16 cellular contexts compared by ENCODE assay signal in the genomic region with DNA sequence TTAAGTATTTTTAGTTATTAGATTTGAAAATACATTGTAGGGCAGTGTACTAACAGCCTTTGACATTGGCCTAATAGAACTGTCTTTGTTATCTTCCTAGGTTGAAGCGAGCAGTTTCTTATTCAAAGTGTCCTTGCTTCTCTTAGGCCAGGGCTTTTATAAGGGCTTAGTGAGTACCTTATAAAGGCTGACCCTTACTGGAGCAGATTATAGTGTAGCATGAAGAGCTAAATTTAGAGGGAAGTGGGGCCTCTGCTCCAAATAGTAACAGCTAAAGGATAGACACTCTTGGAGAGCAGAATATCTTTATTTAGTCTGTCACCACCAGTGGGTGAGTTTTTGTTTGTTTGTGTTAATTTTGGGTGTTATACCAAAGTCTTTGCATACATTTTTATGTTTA. TPM values are rescaled to one million over a fixed set of nuclear protein-coding genes. Genes with fewer than 3 reads are reported as not detected.
DNase-seq lines count a peak whose midpoint lies in the region; ATAC-seq and TF ChIP-seq lines count a peak whose summit lies in the region.
"Had no signal": no experiment of that assay in that cellular context is flagged by ENCODE, and none has a peak within 500 bp of the region (broad histone marks: within the 10 kb centered on the region; RNA-seq: fewer than 3 reads in every experiment).

No MANE protein-coding gene starts in this region.

- H4K91ac ChIP-seq in trophoblast cell (ENCODE audit: low read depth, low read length), result no peak overlapping the region

- H3K79me1 ChIP-seq in trophoblast cell (ENCODE audit: low read length), result peaks cover 20% of the 10 kb centered on the region

- H3K36me3 ChIP-seq in BLaER1 (peaks cover 36% of the 10 kb centered on the region), PC-9 (ENCODE audit: low read depth) (peaks cover 55% of the 10 kb centered on the region), heart right ventricle (peaks cover 0 to 18% (median 0%) of the 10 kb centered on the region in 9 donors), trophoblast cell (ENCODE audit: control insufficient read depth in 1 of 2, insufficient read depth in 2 of 2, low read length in 2 of 2) (peaks cover 5 to 8% of the 10 kb centered on the region in 2 experiments), lower lobe of right lung (peaks cover 8% of the 10 kb centered on the region), tibial nerve (peaks cover 0 to 10% (median 0%) of the 10 kb centered on the region in 3 donors)

- POLR2A ChIA-PET in PC-9 (lab: Charles Lee; ENCODE audit: unreplicated experiment), result interaction anchor here (0.5 kb wide), 1 partner anchor 1495 kb away, joined by 3 read pairs; no protein-coding TSS in a partner anchor

- peak overlapping the region; percentile 6; the same call in 1 of the 2 replicates for H3K4me2 ChIP-seq in BLaER1
- H3K4me2 ChIP-seq in PC-9, result no peak overlapping the region
- H3K4me2 ChIP-seq in trophoblast cell (ENCODE audit: low read length), result no peak overlapping the region

- TF ChIP-seq CTCF in PC-9 (conservative IDR thresholded peaks at IDR 0.05) (no peak), heart right ventricle (IDR thresholded peaks at IDR 0.05) (no peak), lower lobe of right lung (IDR thresholded peaks at IDR 0.05) (no peak), tibial nerve (IDR thresholded peaks at IDR 0.05) (no peak)

- no peak overlapping the region for H3K4me3 ChIP-seq in BLaER1
- H3K4me3 ChIP-seq in PC-9, result no peak overlapping the region
- H3K4me3 ChIP-seq in heart right ventricle, result peak overlapping the region in 8 of 10 donors; percentile 16 to 45 (median 34)
- H3K4me3 ChIP-seq in trophoblast cell (ENCODE audit: low read depth, low read length), result no peak overlapping the region
- no peak overlapping the region for H3K4me3 ChIP-seq in lower lobe of right lung
- H3K4me3 ChIP-seq in tibial nerve, result no peak overlapping the region
- H3K4me3 ChIP-seq: SJCRH30 had no signal

- H2BK12ac ChIP-seq in trophoblast cell (ENCODE audit: low read length), result no peak overlapping the region

- H2AK5ac ChIP-seq in trophoblast cell (ENCODE audit: low read length), result no peak overlapping the region

- H3K79me2 ChIP-seq in PC-9 (ENCODE audit: low read depth) (peaks cover 88% of the 10 kb centered on the region), trophoblast cell (ENCODE audit: control insufficient read depth, insufficient read depth, low read length, poor library complexity) (peaks cover 9% of the 10 kb centered on the region)

- no peak overlapping the region for H4K12ac ChIP-seq in trophoblast cell (ENCODE audit: low read depth, low read length)

- H3K27me3 ChIP-seq in BLaER1, result no peaks in the 10 kb centered on the region
- H3K27me3 ChIP-seq in PC-9 (ENCODE audit: insufficient read depth, low read depth), result no peaks in the 10 kb centered on the region
- H3K27me3 ChIP-seq in heart right ventricle, result no peaks in the 10 kb centered on the region
- H3K27me3 ChIP-seq in trophoblast cell (ENCODE audit: insufficient read depth, low read length), result no peaks in the 10 kb centered on the region
- H3K27me3 ChIP-seq in lower lobe of right lung (ENCODE audit: low read depth), result no peaks in the 10 kb centered on the region
- no peaks in the 10 kb centered on the region for H3K27me3 ChIP-seq in tibial nerve
- H3K27me3 ChIP-seq: SJCRH30 had no signal

- H3K9ac ChIP-seq in BLaER1, result no peak overlapping the region
- no peak overlapping the region for H3K9ac ChIP-seq in trophoblast cell (ENCODE audit: low read length)

- peaks cover 24% of the 10 kb centered on the region for H3F3A ChIP-seq in PC-9 (ENCODE audit: insufficient read depth, low read depth)

- H3K27ac ChIP-seq in BLaER1 (no peak overlapping the region), PC-9 (no peak overlapping the region), heart right ventricle (peak overlapping the region; percentile 41 to 92 (median 83)), trophoblast cell (ENCODE audit: low read depth, low read length) (peak overlapping the region; percentile 44), lower lobe of right lung (no peak overlapping the region), tibial nerve (no peak overlapping the region)
- H3K27ac ChIP-seq: epithelial cell of prostate, SJCRH30 had no signal

- H3K4ac ChIP-seq in trophoblast cell (ENCODE audit: low read depth, low read length), result peak overlapping the region; percentile 91

- no peak for TF ChIP-seq EP300 in tibial nerve (IDR thresholded peaks at IDR 0.05)

- no peak overlapping the region for H3K23ac ChIP-seq in trophoblast cell (ENCODE audit: low read length)

- H3K4me1 ChIP-seq in BLaER1, result peaks cover 27% of the 10 kb centered on the region
- peaks cover 54% of the 10 kb centered on the region for H3K4me1 ChIP-seq in PC-9 (replicated peaks; ENCODE audit: insufficient read depth)
- peaks cover 3 to 57% (median 38%) of the 10 kb centered on the region in 9 donors for H3K4me1 ChIP-seq in heart right ventricle
- H3K4me1 ChIP-seq in trophoblast cell (ENCODE audit: control insufficient read depth in 1 of 2, insufficient read depth in 2 of 2, low read length in 2 of 2), result peaks cover 8 to 12% of the 10 kb centered on the region in 2 experiments
- peaks cover 13% of the 10 kb centered on the region for H3K4me1 ChIP-seq in lower lobe of right lung
- peaks cover 0 to 17% (median under 1%) of the 10 kb centered on the region in 4 donors for H3K4me1 ChIP-seq in tibial nerve

- 30 to 51% methylated on average over 1 of the region's 1 CpG for WGBS in heart right ventricle, 2 donors
- no CpG with 5 or more reads among the region's 1 CpG for WGBS in trophoblast cell (ENCODE audit: extremely low coverage, insufficient coverage, insufficient read length)
- WGBS in tibial nerve, 2 donors, result 83 to 92% methylated on average over 1 of the region's 1 CpG

- BruUV-seq in PC-9 (replicated peaks; lab: Mats Ljungman, UMichigan), result TSS peak; percentile 10

- no peak overlapping the region for H3K18ac ChIP-seq in trophoblast cell (ENCODE audit: low read length)

- H2BK120ac ChIP-seq in trophoblast cell (ENCODE audit: insufficient read depth, low read length, poor library complexity), result no peak overlapping the region

- CTCF ChIA-PET in PC-9 (lab: Charles Lee), result no interaction called here

- H2AFZ ChIP-seq in PC-9, result no peak overlapping the region
- no peak overlapping the region for H2AFZ ChIP-seq in trophoblast cell (ENCODE audit: insufficient read depth, low read length, poor library complexity)

- peak; percentile 77 to 97 (median 92) for ATAC-seq in heart right ventricle
- ATAC-seq in lower lobe of right lung, result no peak

- H4K20me1 ChIP-seq in BLaER1 (peaks cover 95% of the 10 kb centered on the region), PC-9 (ENCODE audit: insufficient read depth) (no peaks in the 10 kb centered on the region)

- intact Hi-C loops in PC-9 (cut with micrococcal nuclease; ENCODE audit: unreplicated experiment), result no loop called here
- intact Hi-C loops in heart right ventricle (cut with DNase I), result loop anchor here in 1 of 10 donors (2.0 kb wide), 1 partner anchor 13 kb away; no protein-coding TSS in a partner anchor
- intact Hi-C loops in lower lobe of right lung (cut with DNase I), result no loop called here

- no peak for DNase-seq in PC-9
- DNase-seq in heart right ventricle, result peak in 1 of 2 donors; percentile 35
- peak in 1 of 2 donors; percentile 25 for DNase-seq in trophoblast cell
- no peak for DNase-seq in lower lobe of right lung
- no peak for DNase-seq in RPMI8226
- no peak for DNase-seq in tibial nerve (ENCODE audit: low spot score in 2 of 2)
- DNase-seq: activated CD4-positive, alpha-beta T cell treated with anti-CD3 and anti-CD28 coated beads for 4 hours; activated naive CD4-positive, alpha-beta T cell treated with anti-CD3 and anti-CD28 coated beads, Interleukin-2, amount 10 ng/mL, durations not matched to agents 7 days and 5 days; activated T-cell treated with anti-CD3 and anti-CD28 coated beads, Interleukin-2, amount 50 U/mL, for 48 hours; foreskin melanocyte; H9; islet precursor cell; mammary epithelial cell; SJCRH30 had no signal

- H3K9me2 ChIP-seq in PC-9 (ENCODE audit: insufficient read depth), result no peaks in the 10 kb centered on the region

- H3K9me3 ChIP-seq in BLaER1, result no peaks in the 10 kb centered on the region
- H3K9me3 ChIP-seq in PC-9 (ENCODE audit: insufficient read depth, low read depth), result peaks cover 2% of the 10 kb centered on the region; the same call in 1 of the 2 replicates
- no peaks in the 10 kb centered on the region for H3K9me3 ChIP-seq in heart right ventricle
- no peaks in the 10 kb centered on the region for H3K9me3 ChIP-seq in trophoblast cell (ENCODE audit: insufficient read depth, low read depth, low read length)
- H3K9me3 ChIP-seq in lower lobe of right lung, result no peaks in the 10 kb centered on the region
- H3K9me3 ChIP-seq in tibial nerve, result no peaks in the 10 kb centered on the region

- no peak overlapping the region for H2BK5ac ChIP-seq in trophoblast cell (ENCODE audit: low read depth, low read length, poor library complexity)

- no peak for TF ChIP-seq POLR2A in tibial nerve (IDR thresholded peaks at IDR 0.05)

- H4K8ac ChIP-seq in trophoblast cell (ENCODE audit: low read depth, low read length), result no peak overlapping the region

- no peak overlapping the region for H3K14ac ChIP-seq in trophoblast cell (ENCODE audit: low read length)

RNA-seq across cellular contexts. Expression of a gene that starts 15.9 kb away (rescaled TPM):
- 93.7 and 102 TPM in 2 replicates for total RNA-seq in PC-9 (2021)
- 100 to 1,000 TPM; 231 to 470 (median 351) TPM for total RNA-seq in heart right ventricle
- polyA plus RNA-seq in heart right ventricle, result 100 to 1,000 TPM; 147 to 177 TPM
- 239 and 252 TPM in 2 replicates for polyA plus RNA-seq in trophoblast cell (2013)
- total RNA-seq in lower lobe of right lung, result 24.6 TPM
- 10 to 100 TPM; 50.2 to 69.3 (median 52.3) TPM for total RNA-seq in tibial nerve

RNA-seq across cellular contexts. Expression of a gene that starts 16.4 kb away (rescaled TPM):
- total RNA-seq in PC-9 (2021) (22.9 and 30.7 TPM in 2 replicates), heart right ventricle (10 to 100 TPM; 21.1 to 46.7 (median 35.8) TPM), lower lobe of right lung (13.9 TPM), tibial nerve (10 to 100 TPM; 10.0 to 15.3 (median 13.7) TPM)
- 10 to 100 TPM; 10.7 to 13.3 TPM for polyA plus RNA-seq in heart right ventricle
- polyA plus RNA-seq in trophoblast cell (2013), result 17.7 and 18.1 TPM in 2 replicates

Comparison
In these comparisons a context has a peak if more than half of its experiments do, and no peak if none do; other contexts are left out.
1. H3K27ac ChIP-seq: peak in heart right ventricle (10 of 10) and trophoblast cell (single experiment); none in BLaER1 (single experiment), PC-9 (single experiment), lower lobe of right lung (single experiment) and tibial nerve (0 of 4).
2. H3K4me3 ChIP-seq: peak in heart right ventricle (8 of 10); none in BLaER1 (single experiment), PC-9 (single experiment), trophoblast cell (single experiment), lower lobe of right lung (single experiment) and tibial nerve (0 of 4).
3. ATAC-seq: peak in heart right ventricle (8 of 8); none in lower lobe of right lung (0 of 2).